In genomic region chr12:92546826-92547348, GRCh38 we compare ENCODE assay signal across 14 cellular contexts.
DNase-seq lines count a peak whose midpoint lies in the region; ATAC-seq, FAIRE-seq and TF ChIP-seq lines count a peak whose summit lies in the region.
"Had no signal": no experiment of that assay in that cellular context is flagged by ENCODE, and none has a peak within 500 bp of the region (broad histone marks: within the 10 kb centered on the region; RNA-seq: fewer than 3 reads in every experiment).

No MANE protein-coding gene starts in this region.

- RAD21 ChIA-PET in GM12878 (lab: Charles Lee; ENCODE audit: unreplicated experiment): interaction anchor here (0.9 to 15.5 kb wide), 16 partner anchors 7 to 513 kb away, joined by 3 to 346 read pairs (median 12); partner anchors contain the start of gene BTG1

- BruUV-seq in GM12878 (replicated peaks; lab: Mats Ljungman, UMichigan): no TSS peak

- no peak for TF ChIP-seq POLR2A in GM12878 (IDR thresholded peaks at IDR 0.05; ENCODE audit: low read depth, low read length)

- SMC1A ChIA-PET in GM12878 (lab: Charles Lee; ENCODE audit: uncharacterized antibody, unreplicated experiment): interaction anchor here (0.7 to 12.8 kb wide), 19 partner anchors 8 to 879 kb away, joined by 3 to 319 read pairs (median 7); no protein-coding TSS in a partner anchor

- in situ Hi-C loops in GM12878 (cut with MboI): no loop called here

- no peak overlapping the region for H3K9ac ChIP-seq in GM12878 (ENCODE audit: control insufficient read depth, insufficient read depth, low read length)

- TF ChIP-seq RAD21 in GM12878 (IDR thresholded peaks at IDR 0.05; ENCODE audit: insufficient read depth, low read depth, low read length): no peak

- peaks cover 43% of the 10 kb centered on the region for H3K4me1 ChIP-seq in GM12878 (ENCODE audit: control insufficient read depth, insufficient read depth, low read length)

- no peak overlapping the region for H2AFZ ChIP-seq in GM12878 (ENCODE audit: control insufficient read depth, low read depth, low read length)

- H3K4me3 ChIP-seq in GM12878: no peak overlapping the region
- H3K4me3 ChIP-seq: suprapubic skin had no signal

- H3K27ac ChIP-seq in GM12878 (ENCODE audit: control insufficient read depth, insufficient read depth): no peak overlapping the region
- H3K27ac ChIP-seq: suprapubic skin had no signal

- H3K4me2 ChIP-seq in GM12878 (ENCODE audit: control insufficient read depth, insufficient read depth): no peak overlapping the region

- CTCF ChIA-PET in GM12878 (lab: Yijun Ruan, JAX): interaction anchor here (0.9 to 6.0 kb wide), 6 partner anchors 10 to 409 kb away, joined by 3 to 59 read pairs (median 8); no protein-coding TSS in a partner anchor
- CTCF ChIA-PET in HEK293T (lab: Yijun Ruan, JAX): no interaction called here

- no peaks in the 10 kb centered on the region for H4K20me1 ChIP-seq in GM12878 (ENCODE audit: control insufficient read depth, insufficient read depth)

- H3K27me3 ChIP-seq in GM12878 (replicated peaks in 1 of 2; ENCODE audit: control insufficient read depth in 2 of 2, insufficient read depth in 2 of 2, low read length in 1 of 2): no peaks in the 10 kb centered on the region
- H3K27me3 ChIP-seq: suprapubic skin had no signal

- TF ChIP-seq CTCF in GM12878 (IDR thresholded peaks at IDR 0.05 in 2 of 3, conservative IDR thresholded peaks at IDR 0.05 in 1 of 3; ENCODE audit: control insufficient read depth in 2 of 3, extremely low read depth in 1 of 3, insufficient read depth in 1 of 3, low read depth in 3 of 3, low read length in 3 of 3): no peak

- intact Hi-C loops in GM12878 (cut with micrococcal nuclease; ENCODE audit: unreplicated experiment): no loop called here

- FAIRE-seq in GM12878 (lab: Jason Lieb, UNC): no peak

- no peaks in the 10 kb centered on the region; the same call in 2 of the 3 replicates for H3K9me3 ChIP-seq in GM12878 (replicated peaks; ENCODE audit: control insufficient read depth, insufficient read depth, low read length)
- H3K9me3 ChIP-seq: suprapubic skin had no signal

- H3K36me3 ChIP-seq in GM12878 (ENCODE audit: control insufficient read depth in 2 of 2, insufficient read depth in 2 of 2, low read length in 1 of 2): no peaks in the 10 kb centered on the region
- H3K36me3 ChIP-seq: suprapubic skin had no signal

- DNase-seq in GM12878 (ENCODE audit: low read depth, low spot score): no peak
- no peak for DNase-seq in SK-N-DZ (ENCODE audit: low spot score)
- DNase-seq in putamen (ENCODE audit: low spot score): no peak
- DNase-seq in HEK293T (ENCODE audit: extremely low spot score): no peak
- no peak for DNase-seq in HuH-7.5 (ENCODE audit: low spot score)
- DNase-seq: activated CD4-positive, CD25-positive, alpha-beta regulatory T cell treated with anti-CD3 and anti-CD28 coated beads, Interleukin-2, amount 50 U/mL, for 72 hours; dermis blood vessel endothelial cell; glutamatergic neuron; naive B cell; NCI-H1436 had no signal

- ATAC-seq in GM18508 (IDR thresholded peaks at IDR 0.05; ENCODE audit: insufficient read depth, unreplicated experiment): peak; percentile 71
- peak; percentile 65 for ATAC-seq in GM21447 (IDR thresholded peaks at IDR 0.05; ENCODE audit: unreplicated experiment)
- ATAC-seq in HG03139 (IDR thresholded peaks at IDR 0.05; ENCODE audit: unreplicated experiment): peak; percentile 76
- ATAC-seq in GM12878: peak; percentile 60

- H3K79me2 ChIP-seq in GM12878 (ENCODE audit: control insufficient read depth, insufficient read depth, low read length): no peaks in the 10 kb centered on the region; the same call in 1 of the 2 replicates

- TF ChIP-seq EP300 in GM12878 (IDR thresholded peaks at IDR 0.05; ENCODE audit: borderline replicate concordance in 1 of 2, control insufficient read depth in 1 of 2, low read depth in 2 of 2, low read length in 2 of 2): peak in 1 of 2 experiments; percentile 52; a peak in 2 of 4 replicates

- POLR2A ChIA-PET in GM12878 (lab: Charles Lee) (interaction anchor here (1.0 to 15.5 kb wide), 8 partner anchors 9 to 184 kb away, joined by 3 to 204 read pairs (median 4); no protein-coding TSS in a partner anchor), HEK293T (lab: Yijun Ruan, JAX) (no interaction called here)

TF ChIP-seq in GM12878, 131 proteins besides CTCF, POLR2A, EP300 and RAD21 (continues in another document):
- TF ChIP-seq STAT1 (conservative IDR thresholded peaks at IDR 0.05) (no peak), BHLHE40 (IDR thresholded peaks at IDR 0.05; ENCODE audit: borderline replicate concordance in 1 of 2, low read depth in 2 of 2, low read length in 1 of 2) (peak in 1 of 2 experiments; percentile 61; a peak in 2 of 4 replicates), MTA2 (IDR thresholded peaks at IDR 0.05; ENCODE audit: low read depth) (peak; percentile 86), LARP7 (IDR thresholded peaks at IDR 0.05) (no peak), NR2F1 (conservative IDR thresholded peaks at IDR 0.05) (peak; percentile 31; the same call in 1 of the 2 replicates), JUNB (IDR thresholded peaks at IDR 0.05) (no peak), KLF5 (IDR thresholded peaks at IDR 0.05; ENCODE audit: partially characterized antibody) (no peak), MEF2B (IDR thresholded peaks at IDR 0.05; ENCODE audit: partially characterized antibody, poor library complexity, severe bottlenecking) (peak; percentile 59), RELA (IDR thresholded peaks at IDR 0.05; ENCODE audit: borderline replicate concordance, partially characterized antibody) (no peak), TBL1XR1 (IDR thresholded peaks at IDR 0.05; ENCODE audit: low read depth, low read length) (0 out of 2 replicates have a peak, but pooled peaks have one; percentile 9), DPF2 (IDR thresholded peaks at IDR 0.05) (no peak), IKZF2 (IDR thresholded peaks at IDR 0.05) (peak in 1 of 2 experiments; percentile 3; a peak in 2 of 4 replicates), NRF1 (conservative IDR thresholded peaks at IDR 0.05; ENCODE audit: low read depth, low read length) (no peak), ASH2L (IDR thresholded peaks at IDR 0.05; ENCODE audit: borderline replicate concordance, low read depth) (no peak), BMI1 (IDR thresholded peaks at IDR 0.05; ENCODE audit: borderline replicate concordance) (no peak), TCF12 (IDR thresholded peaks at IDR 0.05; ENCODE audit: low read depth, low read length) (0 out of 2 replicates have a peak, but pooled peaks have one; percentile 5), ZNF24 (IDR thresholded peaks at IDR 0.05) (no peak), POU2F2 (IDR thresholded peaks at IDR 0.05; ENCODE audit: borderline replicate concordance, low read depth, low read length) (no peak)
- TF ChIP-seq, protein P1, sequence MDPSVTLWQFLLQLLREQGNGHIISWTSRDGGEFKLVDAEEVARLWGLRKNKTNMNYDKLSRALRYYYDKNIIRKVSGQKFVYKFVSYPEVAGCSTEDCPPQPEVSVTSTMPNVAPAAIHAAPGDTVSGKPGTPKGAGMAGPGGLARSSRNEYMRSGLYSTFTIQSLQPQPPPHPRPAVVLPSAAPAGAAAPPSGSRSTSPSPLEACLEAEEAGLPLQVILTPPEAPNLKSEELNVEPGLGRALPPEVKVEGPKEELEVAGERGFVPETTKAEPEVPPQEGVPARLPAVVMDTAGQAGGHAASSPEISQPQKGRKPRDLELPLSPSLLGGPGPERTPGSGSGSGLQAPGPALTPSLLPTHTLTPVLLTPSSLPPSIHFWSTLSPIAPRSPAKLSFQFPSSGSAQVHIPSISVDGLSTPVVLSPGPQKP (IDR thresholded peaks at IDR 0.05; ENCODE audit: low read depth, low read length): peak; percentile 56; the same call in 1 of the 2 replicates

TF ChIP-seq in HEK293T, 16 proteins besides CTCF, POLR2A, EP300 and RAD21:
- TF ChIP-seq LEF1 (IDR thresholded peaks at IDR 0.05; ENCODE audit: borderline replicate concordance) (no peak), CTBP1 (IDR thresholded peaks at IDR 0.05; ENCODE audit: borderline replicate concordance) (no peak), PKNOX1 (IDR thresholded peaks at IDR 0.05) (no peak), ELF4 (IDR thresholded peaks at IDR 0.05) (no peak), SP1 (IDR thresholded peaks at IDR 0.05) (no peak), ARNT (IDR thresholded peaks at IDR 0.05) (no peak), HDGF (IDR thresholded peaks at IDR 0.05; ENCODE audit: borderline replicate concordance) (no peak), NFRKB (IDR thresholded peaks at IDR 0.05) (no peak), TARDBP (IDR thresholded peaks at IDR 0.05) (no peak), SUZ12 (IDR thresholded peaks at IDR 0.05) (no peak), FOXK2 (IDR thresholded peaks at IDR 0.05) (no peak), BHLHE40 (IDR thresholded peaks at IDR 0.05; ENCODE audit: borderline replicate concordance) (no peak), FOXM1 (IDR thresholded peaks at IDR 0.05; ENCODE audit: borderline replicate concordance) (no peak), ZNF384 (IDR thresholded peaks at IDR 0.05) (no peak), FOXA1 (IDR thresholded peaks at IDR 0.05) (no peak), L3MBTL2 (conservative IDR thresholded peaks at IDR 0.05) (no peak)
